8 cellular contexts compared by ENCODE assay signal in the genomic region with DNA sequence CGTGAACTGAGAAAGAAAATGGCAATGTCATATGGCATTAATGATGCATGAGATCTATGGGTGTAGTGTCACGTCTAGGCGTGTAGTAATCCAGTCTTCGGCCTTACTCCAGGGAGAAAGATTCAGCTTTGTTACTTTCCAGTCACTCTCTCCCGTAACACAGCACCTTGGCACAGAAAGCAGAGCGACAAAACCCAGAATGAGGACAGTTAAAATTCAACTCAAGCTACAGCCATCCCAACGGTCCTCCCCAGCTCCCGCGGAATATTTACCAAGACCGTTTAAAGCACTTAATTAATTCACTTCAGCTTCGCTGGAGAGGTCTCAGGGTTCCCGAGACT. TPM values are rescaled to one million over a fixed set of nuclear protein-coding genes. Genes with fewer than 3 reads are reported as not detected.
DNase-seq lines count a peak whose midpoint lies in the region; ATAC-seq and TF ChIP-seq lines count a peak whose summit lies in the region.

No MANE protein-coding gene starts in this region.

- H3K9ac ChIP-seq in colonic mucosa (ENCODE audit: low read depth in 2 of 2, low read length in 2 of 2) (peak overlapping the region; percentile 65 to 89), mucosa of rectum (ENCODE audit: low read depth in 1 of 2, low read length in 2 of 2) (peak overlapping the region; percentile 68 to 69)

- TF ChIP-seq POLR2A in heart left ventricle (IDR thresholded peaks at IDR 0.05) = no peak

- TF ChIP-seq CTCF in heart left ventricle (IDR thresholded peaks at IDR 0.05) (no peak), colonic mucosa (IDR thresholded peaks at IDR 0.05) (no peak), omental fat pad (IDR thresholded peaks at IDR 0.05) (no peak)

- H3K4me1 ChIP-seq in heart left ventricle (peaks cover 0 to 48% (median 28%) of the 10 kb centered on the region in 12 donors), colonic mucosa (no peaks in the 10 kb centered on the region), mucosa of rectum (ENCODE audit: control insufficient read depth in 2 of 2, insufficient read depth in 2 of 2, low read length in 2 of 2) (peaks cover 21 to 27% of the 10 kb centered on the region in 2 donors), aorta (ENCODE audit: control insufficient read depth in 1 of 2, insufficient read depth in 2 of 2, low read length in 2 of 2) (no peaks in the 10 kb centered on the region)

- peak overlapping the region in 11 of 12 donors; percentile 85 to 97 (median 94) for H3K27ac ChIP-seq in heart left ventricle
- H3K27ac ChIP-seq in colonic mucosa = peak overlapping the region; percentile 88
- H3K27ac ChIP-seq in mucosa of rectum (ENCODE audit: low read depth in 2 of 2, low read length in 2 of 2) = peak overlapping the region; percentile 62 to 80
- peak overlapping the region in 1 of 2 donors; percentile 89 for H3K27ac ChIP-seq in aorta (ENCODE audit: low read depth in 1 of 2, low read length in 2 of 2)

- 24 to 30% (median 26%) methylated on average over 12 of the region's 12 CpGs for WGBS in heart left ventricle, 4 donors
- 4 to 10% methylated on average over 12 of the region's 12 CpGs for WGBS in aorta, 2 donors

- H3K9me3 ChIP-seq in heart left ventricle (no peaks in the 10 kb centered on the region), colonic mucosa (no peaks in the 10 kb centered on the region), mucosa of rectum (ENCODE audit: control insufficient read depth in 2 of 2, low read length in 2 of 2) (no peaks in the 10 kb centered on the region), aorta (ENCODE audit: control insufficient read depth, low read length) (no peaks in the 10 kb centered on the region)

- ATAC-seq in heart left ventricle (no peak), Right ventricle myocardium inferior (no peak), aorta (ENCODE audit: low FRiP score) (no peak), omental fat pad (ENCODE audit: low FRiP score) (no peak)

- peak overlapping the region; percentile 63 to 95 (median 85) for H3K4me3 ChIP-seq in heart left ventricle
- H3K4me3 ChIP-seq in colonic mucosa = peak overlapping the region; percentile 82
- peak overlapping the region; percentile 66 to 71 for H3K4me3 ChIP-seq in mucosa of rectum (ENCODE audit: low read length in 2 of 2)
- peak overlapping the region; percentile 92 to 99 for H3K4me3 ChIP-seq in aorta (ENCODE audit: low read length in 2 of 2)

- H3K36me3 ChIP-seq in heart left ventricle (no peaks in the 10 kb centered on the region), colonic mucosa (no peaks in the 10 kb centered on the region), mucosa of rectum (ENCODE audit: control insufficient read depth in 2 of 2, insufficient read depth in 2 of 2, low read length in 2 of 2) (no peaks in the 10 kb centered on the region), aorta (ENCODE audit: control insufficient read depth in 1 of 2, insufficient read depth in 2 of 2, low read length in 1 of 2) (no peaks in the 10 kb centered on the region)

- H3K27me3 ChIP-seq in heart left ventricle (peaks cover 0 to 20% (median 0%) of the 10 kb centered on the region in 9 donors), colonic mucosa (no peaks in the 10 kb centered on the region), mucosa of rectum (ENCODE audit: control insufficient read depth in 2 of 2, insufficient read depth in 2 of 2, low read length in 2 of 2) (no peaks in the 10 kb centered on the region), aorta (ENCODE audit: control insufficient read depth in 1 of 2, insufficient read depth in 2 of 2, low read length in 1 of 2) (no peaks in the 10 kb centered on the region)

- DNase-seq in heart left ventricle (no peak), Right ventricle myocardium inferior (ENCODE audit: missing footprints) (no peak), colonic mucosa (no peak), aorta (no peak), NK-92 (lab: John Stamatoyannopoulos, UW; ENCODE audit: unreplicated experiment) (no peak), omental fat pad (ENCODE audit: low spot score) (no peak), NCI-H82 (lab: John Stamatoyannopoulos, UW) (no peak)

- intact Hi-C loops in heart left ventricle (cut with DNase I) = loop anchor here (1.0 to 10.0 kb wide), 11 partner anchors 53 to 433 kb away; no protein-coding TSS in a partner anchor
- intact Hi-C loops in Right ventricle myocardium inferior (cut with DNase I) = loop anchor here (1.0 to 5.0 kb wide), 4 partner anchors 103 to 433 kb away; no protein-coding TSS in a partner anchor
- intact Hi-C loops in colonic mucosa (cut with DNase I) = loop anchor here (5.0 kb wide), 3 partner anchors 108 to 313 kb away; no protein-coding TSS in a partner anchor
- intact Hi-C loops in aorta (cut with DNase I) = loop anchor here (5.0 to 10.0 kb wide), 6 partner anchors 78 to 308 kb away; no protein-coding TSS in a partner anchor

RNA-seq across cellular contexts. Expression of gene CRIM1, which starts 0.8 kb away (rescaled TPM):
- total RNA-seq in heart left ventricle (100 to 1,000 TPM in 3 of 9 donors, 10 to 100 TPM in 6; 34.9 to 120 (median 89.3) TPM), Right ventricle myocardium inferior (21.7 TPM), colonic mucosa (10 to 100 TPM; 55.7 to 90.7 TPM), aorta (100 to 1,000 TPM; 228 to 727 TPM), omental fat pad (100 to 1,000 TPM; 229 to 252 (median 233) TPM)
- polyA plus RNA-seq in heart left ventricle (10 to 100 TPM; 14.7 to 47.9 TPM), aorta (10 to 100 TPM; 47.3 to 66.2 TPM)
